8 cellular contexts compared by ENCODE assay signal in the genomic region with DNA sequence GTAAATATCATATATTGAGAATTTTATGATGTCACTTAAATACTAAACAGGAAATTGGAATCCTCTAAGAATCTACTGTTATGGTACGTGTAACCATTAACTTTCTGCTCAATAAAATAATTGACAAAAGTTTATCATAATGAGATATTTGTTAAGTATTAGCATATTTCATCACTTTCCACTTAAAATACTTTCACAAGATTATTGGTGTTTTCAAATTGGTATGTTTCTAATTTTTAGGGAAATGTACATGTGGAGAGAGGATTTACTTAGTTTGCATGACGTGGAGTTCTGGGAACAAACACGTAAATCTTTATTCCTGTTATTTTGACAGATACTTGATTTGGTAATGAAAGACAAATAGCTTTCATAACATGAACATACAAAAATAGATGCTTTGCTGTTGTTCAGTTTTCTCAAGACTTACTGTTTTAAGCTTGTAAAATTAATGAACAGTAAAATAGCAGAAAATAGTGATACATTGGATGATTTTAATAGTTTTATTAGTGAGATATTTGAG. TPM values are rescaled to one million over a fixed set of nuclear protein-coding genes. Genes with fewer than 3 reads are reported as not detected.
DNase-seq lines count a peak whose midpoint lies in the region; ATAC-seq and TF ChIP-seq lines count a peak whose summit lies in the region.

No MANE protein-coding gene starts in this region.

- H4K20me1 ChIP-seq in mammary epithelial cell (ENCODE audit: insufficient read depth, low read length) = no peaks in the 10 kb centered on the region

- no peak for ATAC-seq in HG02870 (IDR thresholded peaks at IDR 0.05; ENCODE audit: unreplicated experiment)

- peaks cover 21 to 29% of the 10 kb centered on the region in 2 donors for H3K36me3 Mint-ChIP-seq in CD14-positive monocyte

- H3K36me3 ChIP-seq in HUES64 (ENCODE audit: insufficient read depth, low read length) = peaks cover 57% of the 10 kb centered on the region
- peaks cover 17% of the 10 kb centered on the region for H3K36me3 ChIP-seq in mammary epithelial cell (ENCODE audit: insufficient read depth, low read length)
- H3K36me3 ChIP-seq in mucosa of stomach (ENCODE audit: control insufficient read depth, insufficient read depth, low read length) = no peaks in the 10 kb centered on the region

- no peak overlapping the region for H2AFZ ChIP-seq in mammary epithelial cell (ENCODE audit: low read depth, low read length)

- DNase-seq in AG04450 (ENCODE audit: low read depth, low spot score) = no peak
- DNase-seq in mammary epithelial cell = no peak
- DNase-seq in NCI-H2196 (lab: John Stamatoyannopoulos, UW; ENCODE audit: unreplicated experiment) = no peak
- no peak for DNase-seq in CD14-positive monocyte (ENCODE audit: low spot score)
- no peak for DNase-seq in epidermal melanocyte (ENCODE audit: insufficient read length, low spot score)

- TF ChIP-seq CTCF in AG04450 (IDR thresholded peaks at IDR 0.05; ENCODE audit: low read depth, low read length) (no peak), mammary epithelial cell (conservative IDR thresholded peaks at IDR 0.05 in 1 of 2, IDR thresholded peaks at IDR 0.05 in 1 of 2; ENCODE audit: extremely low read depth in 1 of 2, insufficient read depth in 1 of 2, low read depth in 1 of 2, low read length in 2 of 2) (no peak), CD14-positive monocyte (IDR thresholded peaks at IDR 0.05) (no peak)

- 88% methylated on average over 2 of the region's 3 CpGs for WGBS in HUES64
- whole genome bisulfite sequencing in mammary epithelial cell (ENCODE audit: low coverage, missing lambda C conversion rate) = 0% methylated on average over 3 of the region's 3 CpGs

- H3K27ac ChIP-seq in AG04450 (ENCODE audit: low read depth, low read length) (no peak overlapping the region), HUES64 (ENCODE audit: low read depth, low read length) (0 out of 2 replicates have a peak overlapping the region, but pooled peaks have one; percentile 10), mammary epithelial cell (ENCODE audit: insufficient read depth, low read depth, low read length) (peak overlapping the region; percentile 90)

- H3K9me3 Mint-ChIP-seq in CD14-positive monocyte = no peaks in the 10 kb centered on the region

- H3K4me3 ChIP-seq in AG04450 (ENCODE audit: low read depth, low read length) (peak overlapping the region; percentile 75), HUES64 (ENCODE audit: low read length) (peak overlapping the region; percentile 98), mammary epithelial cell (replicated peaks in 1 of 3; ENCODE audit: insufficient read depth in 1 of 3, low read depth in 2 of 3, low read length in 3 of 3) (peak overlapping the region; percentile 65 to 99 (median 80)), mucosa of stomach (ENCODE audit: low read length) (no peak overlapping the region)

- H3K4me1 ChIP-seq in HUES64 (ENCODE audit: insufficient read depth, low read length) (peaks cover 23% of the 10 kb centered on the region), mammary epithelial cell (ENCODE audit: insufficient read depth, low read length) (peaks cover 11% of the 10 kb centered on the region), mucosa of stomach (ENCODE audit: control insufficient read depth, insufficient read depth, low read length) (no peaks in the 10 kb centered on the region)

- H3K9me3 ChIP-seq in AG04450 (ENCODE audit: control insufficient read depth, insufficient read depth, low read length) (no peaks in the 10 kb centered on the region), HUES64 (ENCODE audit: insufficient read depth, low read depth, low read length) (no peaks in the 10 kb centered on the region), mammary epithelial cell (replicated peaks; ENCODE audit: insufficient read depth, low read length) (no peaks in the 10 kb centered on the region), mucosa of stomach (ENCODE audit: control insufficient read depth, low read length) (no peaks in the 10 kb centered on the region)

- peak overlapping the region; percentile 99 for H3K9ac ChIP-seq in HUES64 (ENCODE audit: low read depth, low read length)
- peak overlapping the region; percentile 96 for H3K9ac ChIP-seq in mammary epithelial cell (ENCODE audit: insufficient read depth, low read length)
- H3K9ac ChIP-seq in mucosa of stomach (ENCODE audit: low read length) = peak overlapping the region; percentile 90

- peaks cover 95% of the 10 kb centered on the region for H3K79me2 ChIP-seq in mammary epithelial cell (ENCODE audit: insufficient read depth, low read length)

- CTCF ChIA-PET in AG04450 (lab: Charles Lee) = interaction anchor here (0.8 kb wide), 1 partner anchor 80 kb away, joined by 3 read pairs; no protein-coding TSS in a partner anchor
- CTCF ChIA-PET in mammary epithelial cell (lab: Charles Lee; ENCODE audit: low non-redundant PET) = no interaction called here

- in situ Hi-C loops in mammary epithelial cell (cut with MboI; ENCODE audit: low sequenced_read_pairs in 2 of 2) = no loop called here

- H3K4me2 ChIP-seq in mammary epithelial cell (ENCODE audit: insufficient read depth, low read depth, low read length) = peak overlapping the region; percentile 88

- intact Hi-C loops in mammary epithelial cell (cut with micrococcal nuclease) (loop anchor here (5.0 to 10.0 kb wide), 4 partner anchors 90 to 192 kb away; a partner anchor contains a TSS), CD14-positive monocyte (cut with micrococcal nuclease) (no loop called here)

- H3K27me3 Mint-ChIP-seq in CD14-positive monocyte (ENCODE audit: low read depth in 3 of 3) = no peaks in the 10 kb centered on the region

- BruUV-seq in mammary epithelial cell (replicated peaks; lab: Mats Ljungman, UMichigan) = no TSS peak

- H3K27me3 ChIP-seq in AG04450 (ENCODE audit: control insufficient read depth, insufficient read depth, low read length) (no peaks in the 10 kb centered on the region), HUES64 (ENCODE audit: insufficient read depth, low read length) (no peaks in the 10 kb centered on the region), mammary epithelial cell (ENCODE audit: insufficient read depth, low read length) (no peaks in the 10 kb centered on the region), mucosa of stomach (ENCODE audit: control insufficient read depth, insufficient read depth, low read length) (no peaks in the 10 kb centered on the region)

- dilution Hi-C loops in mammary epithelial cell (cut with HindIII; ENCODE audit: low sequenced_read_pairs) = no loop called here

- POLR2A ChIA-PET in AG04450 (lab: Yijun Ruan, JAX) = no interaction called here

- peak overlapping the region in 3 of 7 donors; percentile 91 to 97 (median 96) for H3K27ac Mint-ChIP-seq in CD14-positive monocyte

- no peak overlapping the region for H3K4me3 Mint-ChIP-seq in CD14-positive monocyte

- H3K4me1 Mint-ChIP-seq in CD14-positive monocyte = peaks cover 28% of the 10 kb centered on the region

RNA-seq across cellular contexts. Expression of a gene that starts 1.6 kb away (rescaled TPM):
- polyA plus RNA-seq in AG04450 (2011; rRNA removed) = 230 and 287 TPM in 2 replicates
- polyA minus RNA-seq in AG04450 (2011; rRNA and poly(A)+ RNA removed) = 190 and 200 TPM in 2 replicates
- polyA plus RNA-seq in HUES64 (2013, experiment 1 of 2) = 146 TPM
- polyA plus RNA-seq in HUES64 (2013, experiment 2 of 2) = 144 TPM
- 100 to 1,000 TPM in 1 of 2 donors, 10 to 100 TPM in 1; 95.0 to 141 TPM for total RNA-seq in mammary epithelial cell
- polyA plus RNA-seq in mammary epithelial cell = 116 TPM
- 57.2 TPM for polyA minus RNA-seq in mammary epithelial cell
- polyA plus RNA-seq in CD14-positive monocyte = 10 to 100 TPM; 60.0 to 66.5 TPM

RNA-seq across cellular contexts. Expression of a gene that starts 17.4 kb away (rescaled TPM):
- polyA plus RNA-seq in AG04450 (2011; rRNA removed) (13.9 and 20.6 TPM in 2 replicates), mammary epithelial cell (9.8 TPM), CD14-positive monocyte (1 to 10 TPM; 4.3 to 6.3 TPM)
- 6.6 and 10.0 TPM in 2 replicates for polyA minus RNA-seq in AG04450 (2011; rRNA and poly(A)+ RNA removed)
- polyA plus RNA-seq in HUES64 (2013, experiment 1 of 2) = 35.5 TPM
- polyA plus RNA-seq in HUES64 (2013, experiment 2 of 2) = 36.9 TPM
- total RNA-seq in mammary epithelial cell = 10 to 100 TPM; 18.2 to 20.7 TPM
- polyA minus RNA-seq in mammary epithelial cell = 7.4 TPM
